In the genomic region with DNA sequence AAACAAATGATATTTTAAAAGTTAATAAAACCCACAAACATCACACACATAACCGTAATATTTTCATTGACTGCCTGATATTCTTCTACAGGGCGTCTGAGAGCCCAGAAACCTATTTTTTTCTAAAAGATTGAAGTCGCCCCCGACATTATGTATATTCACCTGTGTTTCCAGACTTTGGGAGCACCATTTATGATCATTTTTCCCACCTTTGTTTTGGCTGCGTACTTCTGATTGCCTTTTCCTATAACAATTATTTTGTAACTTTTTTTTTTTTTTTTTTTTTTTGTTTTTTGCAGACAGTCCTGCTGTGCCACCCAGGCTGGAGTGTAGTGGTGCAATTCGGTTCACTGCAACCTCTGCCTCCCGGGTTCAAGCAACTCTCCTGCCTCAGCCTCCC, we compare ENCODE assay signal across 1 cellular context.
TF ChIP-seq lines count a peak whose summit lies in the region.

No MANE protein-coding gene starts in this region.

TF ChIP-seq in liver, 16 proteins besides CTCF, POLR2A, EP300 and RAD21 (continued from another document):
- no peak for TF ChIP-seq GABPA (IDR thresholded peaks at IDR 0.05 in 1 of 2, conservative IDR thresholded peaks at IDR 0.05 in 1 of 2)
- no peak for TF ChIP-seq SP1 (IDR thresholded peaks at IDR 0.05)
- TF ChIP-seq, protein P1, sequence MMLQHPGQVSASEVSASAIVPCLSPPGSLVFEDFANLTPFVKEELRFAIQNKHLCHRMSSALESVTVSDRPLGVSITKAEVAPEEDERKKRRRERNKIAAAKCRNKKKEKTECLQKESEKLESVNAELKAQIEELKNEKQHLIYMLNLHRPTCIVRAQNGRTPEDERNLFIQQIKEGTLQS (IDR thresholded peaks at IDR 0.05), result no peak
- no peak for TF ChIP-seq FOXA2 (IDR thresholded peaks at IDR 0.05)
- no peak for TF ChIP-seq YY1 (IDR thresholded peaks at IDR 0.05)
- no peak for TF ChIP-seq FOXA1 (IDR thresholded peaks at IDR 0.05)
- no peak for TF ChIP-seq NR2F2 (IDR thresholded peaks at IDR 0.05)
- no peak for TF ChIP-seq JUND (IDR thresholded peaks at IDR 0.05)
